In the genomic region with DNA sequence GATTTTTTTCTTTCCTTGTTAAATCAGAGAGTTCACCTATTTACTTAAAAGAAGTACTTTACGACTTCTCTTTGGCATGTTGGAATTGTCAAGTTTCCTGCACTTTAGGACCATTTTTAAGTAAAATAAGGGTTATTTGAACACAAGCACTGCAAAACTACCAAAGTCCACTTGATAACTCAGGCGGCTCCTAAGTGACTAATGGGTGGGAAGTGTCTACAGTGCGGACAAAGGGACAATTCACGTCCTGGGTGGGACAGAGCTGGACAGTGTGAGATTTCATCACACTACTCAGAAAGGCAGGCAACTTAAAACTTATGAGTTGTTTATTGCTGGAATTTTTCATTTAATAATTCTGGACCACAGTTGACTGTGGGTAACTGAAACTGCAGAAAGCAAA, we compare ENCODE assay signal across 31 cellular contexts.
"Had no signal": no experiment of that assay in that cellular context is flagged by ENCODE, and none has a peak within 500 bp of the region (broad histone marks: within the 10 kb centered on the region; RNA-seq: fewer than 3 reads in every experiment).

No MANE protein-coding gene starts in this region.

- H3K4me1 ChIP-seq: neural progenitor cell, parathyroid adenoma, psoas muscle, spleen, suprapubic skin, testis, tibial artery, transverse colon, upper lobe of right lung, uterus had no signal

- H3K27me3 Mint-ChIP-seq: progenitor cell of endocrine pancreas; stimulated activated memory B cell treated with anti-CD40 and anti-IgM and Interleukin-4, amounts not matched to agents 10 μg/mL and 1 μg/mL and 100 μg/mL, for 72 hours; stimulated activated naive CD8-positive, alpha-beta T cell treated with anti-CD3 and anti-CD28 coated beads, Interleukin-15, amount 100 ng/mL, for 72 hours had no signal

- H2AFZ ChIP-seq: neural progenitor cell, parathyroid adenoma had no signal

- H3K4me2 ChIP-seq: neural progenitor cell, smooth muscle cell had no signal

- H3K9me3 ChIP-seq: ovary, psoas muscle, spleen, suprapubic skin, testis, tibial artery, transverse colon, upper lobe of right lung, uterus had no signal

- H3K4me3 Mint-ChIP-seq: natural killer cell; nephron; neural progenitor cell; stimulated activated memory B cell treated with anti-CD40 and anti-IgM and Interleukin-4, amounts not matched to agents 10 μg/mL and 1 μg/mL and 100 μg/mL, for 72 hours; stimulated activated naive CD8-positive, alpha-beta T cell treated with anti-CD3 and anti-CD28 coated beads, Interleukin-15, amount 100 ng/mL, for 72 hours; type B pancreatic cell had no signal

- H3K36me3 ChIP-seq: neural progenitor cell, ovary, spleen, suprapubic skin, tibial artery, transverse colon, upper lobe of right lung, uterus had no signal

- H3K79me2 ChIP-seq: parathyroid adenoma had no signal

- H3K4me1 Mint-ChIP-seq: natural killer cell; neural progenitor cell; stimulated activated memory B cell treated with anti-CD40 and anti-IgM and Interleukin-4, amounts not matched to agents 10 μg/mL and 1 μg/mL and 100 μg/mL, for 72 hours; stimulated activated naive CD8-positive, alpha-beta T cell treated with anti-CD3 and anti-CD28 coated beads, Interleukin-15, amount 100 ng/mL, for 72 hours had no signal

- H3K36me3 Mint-ChIP-seq: natural killer cell; neural progenitor cell; stimulated activated memory B cell treated with anti-CD40 and anti-IgM and Interleukin-4, amounts not matched to agents 10 μg/mL and 1 μg/mL and 100 μg/mL, for 72 hours; type B pancreatic cell had no signal

- DNase-seq: natural killer cell; occipital lobe; ovary; posterior cingulate gyrus; psoas muscle; right cardiac atrium; spleen; stimulated activated CD4-positive, alpha-beta T cell treated with anti-CD3 and anti-CD28 coated beads, Interleukin-12 subunit alpha, Interleukin-12 subunit beta, amount 100 ng/mL, for 4 hours; stimulated activated CD4-positive, alpha-beta T cell treated with anti-CD3 and anti-CD28 coated beads, Interleukin-1b, Interleukin-23, amount 100 ng/mL, for 48 hours; stimulated activated CD4-positive, alpha-beta T cell treated with anti-CD3 and anti-CD28 coated beads, Interleukin-4, amount 100 ng/mL, for 1 hour; stimulated activated CD4-positive, alpha-beta T cell treated with anti-CD3 and anti-CD28 coated beads, Interleukin-4, amount 100 ng/mL, for 4 hours; stimulated activated CD8-positive, alpha-beta memory T cell treated with anti-CD3 and anti-CD28 coated beads, Interleukin-4, amount 100 ng/mL, for 48 hours; stimulated activated naive CD4-positive, alpha-beta T cell; stimulated activated naive CD8-positive, alpha-beta T cell treated with anti-CD3 and anti-CD28 coated beads, Interleukin-15, amount 100 ng/mL, for 72 hours; stimulated activated naive CD8-positive, alpha-beta T cell treated with anti-CD3 and anti-CD28 coated beads, Interleukin-15, Interleukin-2, amounts not matched to agents 100 U/mL and 50 U/mL, for 24 hours; substantia nigra; testis; tibial artery; transverse colon; upper lobe of right lung; uterus had no signal

- H3K27ac ChIP-seq: neural progenitor cell, ovary, parathyroid adenoma, psoas muscle, skin epidermis, spleen, suprapubic skin, testis, tibial artery, transverse colon, upper lobe of right lung, uterus had no signal

- H3K9me3 Mint-ChIP-seq: nephron; neural progenitor cell; stimulated activated memory B cell treated with anti-CD40 and anti-IgM and Interleukin-4, amounts not matched to agents 10 μg/mL and 1 μg/mL and 100 μg/mL, for 72 hours; stimulated activated naive CD8-positive, alpha-beta T cell treated with anti-CD3 and anti-CD28 coated beads, Interleukin-15, amount 100 ng/mL, for 72 hours; type B pancreatic cell had no signal

- H3K4me3 ChIP-seq: neural progenitor cell, ovary, psoas muscle, skin epidermis, smooth muscle cell, spleen, suprapubic skin, testis, tibial artery, transverse colon, upper lobe of right lung, uterus had no signal

- H3K27ac Mint-ChIP-seq: natural killer cell; nephron; neural progenitor cell; progenitor cell of endocrine pancreas; stimulated activated memory B cell treated with anti-CD40 and anti-IgM and Interleukin-4, amounts not matched to agents 10 μg/mL and 1 μg/mL and 100 μg/mL, for 72 hours; stimulated activated naive CD8-positive, alpha-beta T cell treated with anti-CD3 and anti-CD28 coated beads, Interleukin-15, amount 100 ng/mL, for 72 hours; type B pancreatic cell had no signal

- H3K27me3 ChIP-seq: neural progenitor cell, ovary, spleen, suprapubic skin, testis, tibial artery, transverse colon, upper lobe of right lung, uterus had no signal

- ATAC-seq: natural killer cell; psoas muscle; right cardiac atrium; sciatic nerve; stimulated activated memory B cell treated with anti-CD40 and anti-IgM and Interleukin-4, amounts not matched to agents 10 μg/mL and 1 μg/mL and 100 μg/mL, for 72 hours; stimulated activated naive CD8-positive, alpha-beta T cell treated with anti-CD3 and anti-CD28 coated beads, Interleukin-15, amount 100 ng/mL, for 72 hours; stimulated activated naive CD8-positive, alpha-beta T cell treated with anti-CD3 and anti-CD28 coated beads, Interleukin-15, Interleukin-2, amounts not matched to agents 100 U/mL and 50 U/mL, for 24 hours; upper lobe of right lung had no signal
